Comparison of ENCODE assay signal across 8 cellular contexts in the genomic region with DNA sequence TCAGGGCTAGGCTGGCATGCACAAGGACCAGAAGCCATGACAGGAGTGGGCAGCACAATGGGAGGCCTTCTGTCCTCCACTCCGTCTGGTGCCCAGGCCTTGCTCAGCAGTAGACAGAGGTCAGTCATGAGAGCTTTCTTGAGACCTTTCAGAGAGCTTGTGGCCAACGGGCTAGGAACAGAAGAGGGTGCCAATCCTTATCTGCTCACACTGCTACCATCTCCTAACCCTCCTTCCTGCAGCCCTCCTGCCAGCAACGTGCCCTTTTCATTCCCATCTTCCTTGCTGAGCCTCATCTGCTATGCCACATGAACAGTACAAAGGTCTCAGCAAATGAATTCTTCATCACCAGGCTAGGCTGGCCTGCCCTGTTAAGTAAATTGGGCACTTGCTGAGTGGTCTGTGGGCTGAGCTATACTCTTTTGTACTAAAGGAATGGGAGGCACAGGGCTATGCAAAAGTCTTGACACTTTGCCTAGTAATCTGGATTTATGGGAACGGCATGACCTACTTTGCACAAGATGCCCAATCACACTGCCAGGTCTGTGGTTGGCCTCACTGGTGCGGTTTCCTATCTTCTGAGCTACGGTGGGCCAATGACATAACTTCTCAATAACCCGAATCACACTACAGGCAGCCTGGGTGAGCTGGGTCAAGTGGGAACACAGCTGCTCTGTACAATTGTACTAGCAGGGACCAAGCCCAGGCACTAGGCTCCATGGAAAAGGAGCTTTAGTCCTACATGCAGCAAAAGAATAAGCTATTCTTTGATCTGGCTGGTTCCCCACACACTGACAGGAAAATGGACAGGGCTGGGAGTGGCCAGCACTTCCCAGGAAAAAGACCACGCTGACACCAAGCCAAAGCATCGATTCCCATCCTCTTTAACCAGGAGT. TPM values are rescaled to one million over a fixed set of nuclear protein-coding genes. Genes with fewer than 3 reads are reported as not detected.
A peak's percentile ranks its signal among the peaks of the same experiment; 100 is the strongest.
DNase-seq lines count a peak whose midpoint lies in the region; ATAC-seq, FAIRE-seq and TF ChIP-seq lines count a peak whose summit lies in the region.

No MANE protein-coding gene starts in this region.

- H3K36me3 Mint-ChIP-seq in dendritic cell treated with granulocyte-macrophage colony-stimulating factor and Interleukin-4, amounts not matched to agents 40 ng/mL and 50 ng/mL, for 4 days (ENCODE audit: low read depth): peaks cover 11% of the 10 kb centered on the region
- no peaks in the 10 kb centered on the region for H3K36me3 Mint-ChIP-seq in natural killer cell

- intact Hi-C loops in Panc1 (cut with micrococcal nuclease; ENCODE audit: unreplicated experiment) (no loop called here), natural killer cell (cut with micrococcal nuclease) (loop anchor here (5.0 kb wide), 1 partner anchor 61 kb away; no protein-coding TSS in a partner anchor)
- intact Hi-C loops in dendritic cell treated with granulocyte-macrophage colony-stimulating factor and Interleukin-4, amounts not matched to agents 40 ng/mL and 50 ng/mL, for 4 days (cut with micrococcal nuclease): no loop called here

- no peak overlapping the region for H3K4me3 ChIP-seq in Panc1 (ENCODE audit: low read depth in 2 of 2, low read length in 2 of 2)
- H3K4me3 ChIP-seq in coronary artery: no peak overlapping the region

- no TSS peak for BruUV-seq in Panc1 (replicated peaks; lab: Mats Ljungman, UMichigan)

- H3K27ac Mint-ChIP-seq in dendritic cell treated with granulocyte-macrophage colony-stimulating factor and Interleukin-4, amounts not matched to agents 40 ng/mL and 50 ng/mL, for 4 days: peak overlapping the region; percentile 38
- peak overlapping the region; percentile 80 to 84 for H3K27ac Mint-ChIP-seq in natural killer cell

- in situ Hi-C loops in Panc1 (cut with HindIII; ENCODE audit: low pct_unique_long_range_greater_than_20kb, low sequenced_read_pairs): no loop called here

- ATAC-seq in Panc1: peak; percentile 29
- ATAC-seq in natural killer cell: peak; percentile 66 to 76 (median 74)

- H3K9me3 Mint-ChIP-seq in dendritic cell treated with granulocyte-macrophage colony-stimulating factor and Interleukin-4, amounts not matched to agents 40 ng/mL and 50 ng/mL, for 4 days: no peaks in the 10 kb centered on the region
- no peaks in the 10 kb centered on the region for H3K9me3 Mint-ChIP-seq in natural killer cell

- DNase-seq in C1 segment of cervical spinal cord (lab: John Stamatoyannopoulos, UW): peak in 12 of 14 donors; percentile 39 to 89 (median 52)
- no peak for DNase-seq in Panc1 (ENCODE audit: low read depth, low spot score)
- DNase-seq in natural killer cell: peak; percentile 43
- DNase-seq in NCI-H1436 treated with DMSO at 0.1 percent for 48 hours (lab: John Stamatoyannopoulos, UW): no peak
- DNase-seq in COLO829 (ENCODE audit: low spot score): no peak
- no peak for DNase-seq in HTR-8/SVneo (ENCODE audit: insufficient read length, low spot score)
- DNase-seq in coronary artery (ENCODE audit: low spot score): no peak

- H3K4me1 ChIP-seq in Panc1 (ENCODE audit: control insufficient read depth, insufficient read depth, low read length): peaks cover 76% of the 10 kb centered on the region

- H3K36me3 ChIP-seq in Panc1 (ENCODE audit: control insufficient read depth, insufficient read depth, low read length): no peaks in the 10 kb centered on the region

- no peaks in the 10 kb centered on the region for H3K27me3 Mint-ChIP-seq in dendritic cell treated with granulocyte-macrophage colony-stimulating factor and Interleukin-4, amounts not matched to agents 40 ng/mL and 50 ng/mL, for 4 days
- H3K27me3 Mint-ChIP-seq in natural killer cell (ENCODE audit: low read depth in 2 of 2): no peaks in the 10 kb centered on the region

- H3K4me1 Mint-ChIP-seq in dendritic cell treated with granulocyte-macrophage colony-stimulating factor and Interleukin-4, amounts not matched to agents 40 ng/mL and 50 ng/mL, for 4 days (ENCODE audit: low read depth): peaks cover 59% of the 10 kb centered on the region
- peaks cover 73 to 75% of the 10 kb centered on the region in 2 donors for H3K4me1 Mint-ChIP-seq in natural killer cell

- no peak for FAIRE-seq in HTR-8/SVneo (lab: Jason Lieb, UNC)

- H3K27ac ChIP-seq in Panc1 (ENCODE audit: low read length): peak overlapping the region; percentile 89
- peak overlapping the region in 1 of 2 donors; percentile 31 for H3K27ac ChIP-seq in coronary artery

- POLR2A ChIA-PET in Panc1 (lab: Charles Lee): interaction anchor here (0.6 kb wide), 1 partner anchor 29 kb away, joined by 3 read pairs; no protein-coding TSS in a partner anchor

- CTCF ChIA-PET in Panc1 (lab: Charles Lee): interaction anchor here (0.5 to 0.6 kb wide), 2 partner anchors 216 to 615 kb away, joined by 3 read pairs; no protein-coding TSS in a partner anchor

- H3K27me3 ChIP-seq in Panc1 (ENCODE audit: control insufficient read depth, insufficient read depth, low read length): no peaks in the 10 kb centered on the region

- H3K9me3 ChIP-seq in Panc1 (ENCODE audit: control insufficient read depth, insufficient read depth, low read depth, low read length): no peaks in the 10 kb centered on the region

- TF ChIP-seq CTCF in Panc1 (IDR thresholded peaks at IDR 0.05): no peak
- no peak for TF ChIP-seq CTCF in natural killer cell (IDR thresholded peaks at IDR 0.05)
- TF ChIP-seq CTCF in coronary artery (IDR thresholded peaks at IDR 0.05): no peak

- H3K4me3 Mint-ChIP-seq in dendritic cell treated with granulocyte-macrophage colony-stimulating factor and Interleukin-4, amounts not matched to agents 40 ng/mL and 50 ng/mL, for 4 days: no peak overlapping the region
- peak overlapping the region; percentile 83 for H3K4me3 Mint-ChIP-seq in natural killer cell

RNA-seq across cellular contexts. Expression of a gene that starts 47.8 kb away (rescaled TPM):
- total RNA-seq in Panc1 (2021; ENCODE audit: unreplicated experiment) (218 TPM), natural killer cell (10 to 100 TPM; 72.1 to 99.5 (median 73.7) TPM)
- 111 TPM for polyA plus RNA-seq in Panc1 (2012; ENCODE audit: insufficient read length)

Comparison
In these comparisons a context has a peak if more than half of its experiments do, and no peak if none do; other contexts are left out.
1. DNase-seq: peak in C1 segment of cervical spinal cord (12 of 14) and natural killer cell (single experiment); none in Panc1 (single experiment), NCI-H1436 treated with DMSO at 0.1 percent for 48 hours (single experiment), COLO829 (single experiment), HTR-8/SVneo (single experiment) and coronary artery (single experiment).